8 cellular contexts compared by ENCODE assay signal in genomic region chrX:39815621-39816020, GRCh38.
A peak's percentile ranks its signal among the peaks of the same experiment; 100 is the strongest.
DNase-seq lines count a peak whose midpoint lies in the region; ATAC-seq, FAIRE-seq and TF ChIP-seq lines count a peak whose summit lies in the region.

No MANE protein-coding gene starts in this region.

- no peak for DNase-seq in HTR-8/SVneo (ENCODE audit: insufficient read length, low spot score)
- DNase-seq in HuH-7.5 (ENCODE audit: low spot score): no peak
- DNase-seq in left lung: no peak
- DNase-seq in MCF 10A (ENCODE audit: unreplicated experiment): no peak

- no peak overlapping the region for H3K27ac Mint-ChIP-seq in MCF 10A (ENCODE audit: low read depth, unreplicated experiment)

- H4K20me1 ChIP-seq in BLaER1 treated with 17β-estradiol and CSF1 and Interleukin-3, amounts not matched to agents 10 nM and 100 nM: no peaks in the 10 kb centered on the region; a peak in 1 of 22 replicates

- peak overlapping the region in 3 of 11 experiments; percentile 57 to 69 (median 64); a peak in 2 of 22 replicates for H3K27ac ChIP-seq in BLaER1 treated with 17β-estradiol and CSF1 and Interleukin-3, amounts not matched to agents 10 nM and 100 nM
- peak overlapping the region; percentile 56; the same call in 1 of the 2 replicates for H3K27ac ChIP-seq in VCaP
- no peak overlapping the region for H3K27ac ChIP-seq in left lung

- ATAC-seq in GM19043 (IDR thresholded peaks at IDR 0.05; ENCODE audit: low read depth, unreplicated experiment) (peak; percentile 51), left lung (no peak), HG03025 (IDR thresholded peaks at IDR 0.05; ENCODE audit: low FRiP score, unreplicated experiment) (no peak)

- no peak overlapping the region for H3K4me3 Mint-ChIP-seq in MCF 10A (ENCODE audit: unreplicated experiment)

- BruUV-seq in MCF 10A (replicated peaks; lab: Mats Ljungman, UMichigan): no TSS peak

- POLR2A ChIA-PET in MCF 10A (lab: Yijun Ruan, JAX): no interaction called here

- TF ChIP-seq CTCF in VCaP (conservative IDR thresholded peaks at IDR 0.05) (no peak), left lung (IDR thresholded peaks at IDR 0.05) (no peak), MCF 10A (IDR thresholded peaks at IDR 0.05; ENCODE audit: unreplicated experiment) (no peak)

- no peaks in the 10 kb centered on the region for H3K36me3 ChIP-seq in BLaER1 treated with 17β-estradiol and CSF1 and Interleukin-3, amounts not matched to agents 10 nM and 100 nM
- no peaks in the 10 kb centered on the region for H3K36me3 ChIP-seq in left lung

- H3K4me2 ChIP-seq in BLaER1 treated with 17β-estradiol and CSF1 and Interleukin-3, amounts not matched to agents 10 nM and 100 nM: peak overlapping the region; percentile 22 to 88 (median 65)

- peaks cover 51% of the 10 kb centered on the region for H3K27me3 Mint-ChIP-seq in MCF 10A (ENCODE audit: insufficient read depth, unreplicated experiment)

- no peak overlapping the region for H3K4me3 ChIP-seq in BLaER1 treated with 17β-estradiol and CSF1 and Interleukin-3, amounts not matched to agents 10 nM and 100 nM
- no peak overlapping the region for H3K4me3 ChIP-seq in left lung

- peaks cover 1% of the 10 kb centered on the region for H3K9me3 Mint-ChIP-seq in MCF 10A (ENCODE audit: unreplicated experiment)

- CTCF ChIA-PET in MCF 10A (lab: Yijun Ruan, JAX): interaction anchor here (0.6 to 0.9 kb wide), 5 partner anchors 76 to 671 kb away, joined by 3 to 4 read pairs (median 3); no protein-coding TSS in a partner anchor

- no peaks in the 10 kb centered on the region for H3K9me3 ChIP-seq in BLaER1 treated with 17β-estradiol and CSF1 and Interleukin-3, amounts not matched to agents 10 nM and 100 nM (replicated peaks in 1 of 11)
- no peaks in the 10 kb centered on the region for H3K9me3 ChIP-seq in left lung

- peaks cover 20 to 70% (median 36%) of the 10 kb centered on the region in 11 experiments for H3K27me3 ChIP-seq in BLaER1 treated with 17β-estradiol and CSF1 and Interleukin-3, amounts not matched to agents 10 nM and 100 nM
- peaks cover 7 to 19% of the 10 kb centered on the region in 2 donors for H3K27me3 ChIP-seq in left lung

- H3K4me1 Mint-ChIP-seq in MCF 10A (ENCODE audit: insufficient read depth, unreplicated experiment): peaks cover 13% of the 10 kb centered on the region

- intact Hi-C loops in left lung (cut with DNase I): no loop called here
- intact Hi-C loops in MCF 10A (cut with micrococcal nuclease): no loop called here

- FAIRE-seq in HTR-8/SVneo (lab: Jason Lieb, UNC): peak; percentile 16

- H3K4me1 ChIP-seq in BLaER1 treated with 17β-estradiol and CSF1 and Interleukin-3, amounts not matched to agents 10 nM and 100 nM: peaks cover 29 to 51% (median 36%) of the 10 kb centered on the region in 10 experiments
- H3K4me1 ChIP-seq in left lung: peaks cover 0 to 17% of the 10 kb centered on the region in 2 donors

- no peaks in the 10 kb centered on the region for H3K36me3 Mint-ChIP-seq in MCF 10A (ENCODE audit: insufficient read depth, unreplicated experiment)

- H3K9ac ChIP-seq in BLaER1 treated with 17β-estradiol and CSF1 and Interleukin-3, amounts not matched to agents 10 nM and 100 nM: no peak overlapping the region
